ENCODE assay signal across 8 cellular contexts in the genomic region with DNA sequence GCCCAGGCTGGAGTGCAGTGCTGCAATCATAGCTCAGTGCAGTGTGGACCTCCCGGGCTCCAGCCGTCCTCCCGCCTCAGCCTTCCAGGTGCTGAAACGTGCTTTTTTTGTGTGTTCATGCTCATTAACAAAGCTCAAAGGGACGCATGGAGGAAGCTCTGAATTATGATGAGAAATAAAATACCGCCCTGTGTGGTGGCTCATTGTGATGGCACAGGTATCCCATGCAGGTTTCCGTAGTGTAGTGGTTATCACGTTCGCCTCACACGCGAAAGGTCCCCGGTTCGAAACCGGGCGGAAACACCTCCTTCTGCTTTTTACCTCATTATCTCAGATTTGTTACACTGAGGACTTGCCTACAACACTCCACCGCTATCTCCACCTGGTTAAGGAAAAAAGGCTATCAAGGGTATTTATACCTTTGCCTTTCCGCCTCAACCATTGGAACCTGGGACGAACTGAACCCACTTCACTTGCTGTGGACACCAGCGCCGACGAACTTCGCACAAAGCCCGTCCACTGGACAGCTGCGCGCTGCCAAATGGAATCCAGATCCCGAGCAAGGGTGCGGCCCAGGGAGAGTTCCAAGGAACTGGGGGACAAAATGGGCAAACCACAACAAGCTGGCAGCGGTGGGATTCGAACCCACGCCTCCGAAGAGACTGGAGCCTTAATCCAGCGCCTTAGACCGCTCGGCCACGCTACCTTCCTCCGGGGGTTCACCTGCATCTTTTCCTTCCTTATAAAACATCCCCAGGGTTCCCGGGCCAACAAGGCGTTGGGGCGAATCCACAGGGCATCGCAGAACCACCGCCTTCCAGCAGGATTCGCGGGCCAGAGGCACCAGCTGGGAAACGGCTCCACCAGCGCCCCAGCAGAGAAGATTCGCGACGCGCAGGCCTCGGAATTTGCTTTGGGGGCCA. TPM values are rescaled to one million over a fixed set of nuclear protein-coding genes. Genes with fewer than 3 reads are reported as not detected.
A peak's percentile ranks its signal among the peaks of the same experiment; 100 is the strongest.
DNase-seq lines count a peak whose midpoint lies in the region; ATAC-seq and TF ChIP-seq lines count a peak whose summit lies in the region.

No MANE protein-coding gene starts in this region.

- H3K36me3 ChIP-seq in trophoblast cell (ENCODE audit: control insufficient read depth in 1 of 2, insufficient read depth in 2 of 2, low read length in 2 of 2), result no peaks in the 10 kb centered on the region

- H3K4me2 ChIP-seq in trophoblast cell (ENCODE audit: low read length), result peak overlapping the region; percentile 51

- no peak overlapping the region for H4K12ac ChIP-seq in trophoblast cell (ENCODE audit: low read depth, low read length)

- no peak overlapping the region for H2BK5ac ChIP-seq in trophoblast cell (ENCODE audit: low read depth, low read length, poor library complexity)

- H3K4me3 ChIP-seq in choroid plexus epithelial cell (ENCODE audit: low read depth, low read length) (no peak overlapping the region), trophoblast cell (ENCODE audit: low read depth, low read length) (peak overlapping the region; percentile 33)

- no peak overlapping the region for H2AK5ac ChIP-seq in trophoblast cell (ENCODE audit: low read length)

- POLR2A ChIA-PET in GM10248 (lab: Yijun Ruan, JAX), result no interaction called here

- H3K79me2 ChIP-seq in trophoblast cell (ENCODE audit: control insufficient read depth, insufficient read depth, low read length, poor library complexity), result no peaks in the 10 kb centered on the region

- no peak overlapping the region for H4K8ac ChIP-seq in trophoblast cell (ENCODE audit: low read depth, low read length)

- no peak overlapping the region for H3K23ac ChIP-seq in trophoblast cell (ENCODE audit: low read length)

- no peak for TF ChIP-seq CTCF in GM10248 (IDR thresholded peaks at IDR 0.05; ENCODE audit: control extremely low read depth, extremely low read depth, low read depth, missing control alignments)
- no peak for TF ChIP-seq CTCF in choroid plexus epithelial cell (conservative IDR thresholded peaks at IDR 0.05; ENCODE audit: low read depth, low read length)

- CTCF ChIA-PET in GM10248 (lab: Yijun Ruan, JAX), result interaction anchor here (1.1 to 6.2 kb wide), 4 partner anchors 10 to 75 kb away, joined by 3 to 42 read pairs (median 15); no protein-coding TSS in a partner anchor

- no peak overlapping the region for H2BK12ac ChIP-seq in trophoblast cell (ENCODE audit: low read length)

- peak; percentile 48 for DNase-seq in GM10248 (ENCODE audit: extremely low spot score)
- peak; percentile 42 for DNase-seq in SK-N-DZ (ENCODE audit: low spot score)
- peak; percentile 54 for DNase-seq in choroid plexus epithelial cell (ENCODE audit: low read depth)
- DNase-seq in trophoblast cell, result peak in 1 of 2 donors; percentile 50
- no peak for DNase-seq in pons (ENCODE audit: low spot score)
- DNase-seq in SKM-1 treated with dmso at 0.1 percent for 144 hours (lab: John Stamatoyannopoulos, UW; ENCODE audit: unreplicated experiment), result no peak
- DNase-seq in AG08395 (ENCODE audit: low spot score), result no peak

- H3K27ac ChIP-seq in trophoblast cell (ENCODE audit: low read depth, low read length), result no peak overlapping the region

- H3K27me3 ChIP-seq in trophoblast cell (ENCODE audit: insufficient read depth, low read length), result no peaks in the 10 kb centered on the region

- H2BK120ac ChIP-seq in trophoblast cell (ENCODE audit: insufficient read depth, low read length, poor library complexity), result no peak overlapping the region

- peaks cover 2% of the 10 kb centered on the region for H3K9me3 ChIP-seq in trophoblast cell (ENCODE audit: insufficient read depth, low read depth, low read length)

- peak overlapping the region; percentile 12 for H2AFZ ChIP-seq in trophoblast cell (ENCODE audit: insufficient read depth, low read length, poor library complexity)

- no peak overlapping the region for H3K14ac ChIP-seq in trophoblast cell (ENCODE audit: low read length)

- ATAC-seq in HG02623 (IDR thresholded peaks at IDR 0.05; ENCODE audit: unreplicated experiment), result peak; percentile 48

- WGBS in trophoblast cell (ENCODE audit: extremely low coverage, insufficient coverage, insufficient read length), result no CpG with 5 or more reads among the region's 50 CpGs

- H3K18ac ChIP-seq in trophoblast cell (ENCODE audit: low read length), result no peak overlapping the region

- peaks cover 10 to 14% of the 10 kb centered on the region in 2 experiments for H3K4me1 ChIP-seq in trophoblast cell (ENCODE audit: control insufficient read depth in 1 of 2, insufficient read depth in 2 of 2, low read length in 2 of 2)

- no peak overlapping the region for H3K9ac ChIP-seq in trophoblast cell (ENCODE audit: low read length)

- H3K79me1 ChIP-seq in trophoblast cell (ENCODE audit: low read length), result no peaks in the 10 kb centered on the region

- H4K91ac ChIP-seq in trophoblast cell (ENCODE audit: low read depth, low read length), result no peak overlapping the region

- no peak overlapping the region for H3K4ac ChIP-seq in trophoblast cell (ENCODE audit: low read depth, low read length)

RNA-seq across cellular contexts. Expression of a gene that starts 26.3 kb away (rescaled TPM):
- polyA plus RNA-seq in SK-N-DZ (2014; cell fraction: cytosol; rRNA removed), result not detected in 2 replicates
- not detected in 2 replicates for polyA plus RNA-seq in SK-N-DZ (2014; cell fraction: nucleus; rRNA removed)
- polyA plus RNA-seq in trophoblast cell (2013), result 0.04 TPM in 2 replicates

RNA-seq across cellular contexts. Expression of a gene that starts 31.3 kb away (rescaled TPM):
- polyA plus RNA-seq in SK-N-DZ (2014; cell fraction: cytosol; rRNA removed), result 0.17 and 1.8 TPM in 2 replicates
- 2.4 and 4.4 TPM in 2 replicates for polyA plus RNA-seq in SK-N-DZ (2014; cell fraction: nucleus; rRNA removed)
- polyA plus RNA-seq in trophoblast cell (2013), result 0.04 and 0.07 TPM in 2 replicates

RNA-seq across cellular contexts. Expression of a gene that starts 42.7 kb away (rescaled TPM):
- not detected in 2 replicates for polyA plus RNA-seq in SK-N-DZ (2014; cell fraction: cytosol; rRNA removed)
- polyA plus RNA-seq in SK-N-DZ (2014; cell fraction: nucleus; rRNA removed), result not detected in 2 replicates
- not detected in 2 replicates for polyA plus RNA-seq in trophoblast cell (2013)

RNA-seq across cellular contexts. Expression of a gene that starts 49.4 kb away (rescaled TPM):
- 12.7 and 19.2 TPM in 2 replicates for polyA plus RNA-seq in SK-N-DZ (2014; cell fraction: cytosol; rRNA removed)
- 56.8 and 82.1 TPM in 2 replicates for polyA plus RNA-seq in SK-N-DZ (2014; cell fraction: nucleus; rRNA removed)
- polyA plus RNA-seq in trophoblast cell (2013), result 16.4 and 16.9 TPM in 2 replicates

Comparison
In these comparisons a context has a peak if more than half of its experiments do, and no peak if none do; other contexts are left out.
1. DNase-seq: peak in GM10248 (single experiment), SK-N-DZ (single experiment) and choroid plexus epithelial cell (single experiment); none in pons (single experiment), SKM-1 treated with dmso at 0.1 percent for 144 hours (single experiment) and AG08395 (single experiment).